14 cellular contexts compared by ENCODE assay signal in the genomic region with DNA sequence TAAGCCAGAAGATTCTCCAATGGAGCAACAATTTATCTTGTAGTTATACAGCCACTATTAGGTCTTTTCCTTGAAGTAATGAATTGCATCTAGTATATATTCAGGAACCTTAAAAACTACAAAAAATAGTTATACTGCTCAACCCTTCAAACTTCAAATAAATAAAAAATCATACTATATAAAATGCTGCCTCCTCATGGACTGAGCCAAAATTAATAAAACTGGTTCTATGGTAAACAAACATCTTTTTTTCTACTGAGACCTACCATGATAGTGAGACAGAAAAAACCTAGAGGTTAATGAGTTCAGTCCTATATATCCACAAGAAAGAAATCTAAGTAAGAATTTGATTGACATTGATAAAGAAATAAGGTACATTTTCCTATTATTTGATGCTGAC.
DNase-seq lines count a peak whose midpoint lies in the region; ATAC-seq, FAIRE-seq and TF ChIP-seq lines count a peak whose summit lies in the region.
"Had no signal": no experiment of that assay in that cellular context is flagged by ENCODE, and none has a peak within 500 bp of the region (broad histone marks: within the 10 kb centered on the region; RNA-seq: fewer than 3 reads in every experiment).

No MANE protein-coding gene starts in this region.

- no peaks in the 10 kb centered on the region for H3K79me2 ChIP-seq in keratinocyte (ENCODE audit: control insufficient read depth, insufficient read depth, low read length)
- no peaks in the 10 kb centered on the region for H3K79me2 ChIP-seq in mesendoderm (ENCODE audit: control insufficient read depth, insufficient read depth, low read length)

- peak; percentile 6 for DNase-seq in ACHN
- peak; percentile 11 for DNase-seq in LHCN-M2 (ENCODE audit: low read depth)
- no peak for DNase-seq in keratinocyte (ENCODE audit: low read depth, low spot score)
- DNase-seq in stimulated activated CD4-positive, alpha-beta T cell treated with anti-CD3 and anti-CD28 coated beads, Interleukin-2, amount 100 ng/mL, for 24 hours, result no peak
- DNase-seq in mesendoderm, result no peak
- no peak for DNase-seq in D721Med (ENCODE audit: insufficient read length, low spot score)
- DNase-seq in RPMI8226, result no peak
- DNase-seq: BE2C, DMS153, NCI-H1930, NCI-H510A had no signal

- peak overlapping the region; percentile 79 for H3K27ac ChIP-seq in keratinocyte (ENCODE audit: control insufficient read depth, insufficient read depth, low read length)
- H3K27ac ChIP-seq in mesendoderm (ENCODE audit: low read depth, low read length), result no peak overlapping the region
- H3K27ac ChIP-seq: HL-60 had no signal

- no peak overlapping the region for H2BK15ac ChIP-seq in mesendoderm (replicated peaks; ENCODE audit: low read depth)

- no peaks in the 10 kb centered on the region for H3K27me3 ChIP-seq in keratinocyte (ENCODE audit: control insufficient read depth, extremely low read depth, insufficient read depth, low read length)
- no peaks in the 10 kb centered on the region for H3K27me3 ChIP-seq in mesendoderm (ENCODE audit: insufficient read depth, low read length, poor library complexity)
- H3K27me3 ChIP-seq: BE2C had no signal

- H4K8ac ChIP-seq in mesendoderm (ENCODE audit: low read depth, low read length), result no peak overlapping the region

- no peaks in the 10 kb centered on the region for H3K79me1 ChIP-seq in mesendoderm (ENCODE audit: low read length)

- TF ChIP-seq CTCF in keratinocyte (optimal IDR thresholded peaks at IDR 0.05 in 1 of 3, IDR thresholded peaks at IDR 0.05 in 1 of 3, conservative IDR thresholded peaks at IDR 0.05 in 1 of 3; ENCODE audit: extremely low read depth in 1 of 3, insufficient read depth in 2 of 3, low read length in 3 of 3), result no peak
- TF ChIP-seq CTCF in D721Med (IDR thresholded peaks at IDR 0.05; ENCODE audit: insufficient read depth, missing control alignments), result no peak

- no peaks in the 10 kb centered on the region for H3K36me3 ChIP-seq in keratinocyte (ENCODE audit: control insufficient read depth in 2 of 2, extremely low read depth in 1 of 2, insufficient read depth in 2 of 2, low read length in 2 of 2)
- H3K36me3 ChIP-seq in mesendoderm (ENCODE audit: control insufficient read depth, insufficient read depth, low read length), result no peaks in the 10 kb centered on the region
- H3K36me3 ChIP-seq: BE2C had no signal

- H3K9me3 ChIP-seq in keratinocyte (ENCODE audit: control insufficient read depth, low read depth, low read length), result no peaks in the 10 kb centered on the region
- H3K9me3 ChIP-seq: BE2C had no signal

- no peaks in the 10 kb centered on the region for H4K20me1 ChIP-seq in keratinocyte (ENCODE audit: control insufficient read depth, extremely low read depth, insufficient read depth, low read length)

- FAIRE-seq in keratinocyte (lab: Jason Lieb, UNC), result no peak
- FAIRE-seq in D721Med (lab: Jason Lieb, UNC), result no peak
- FAIRE-seq: K562 had no signal

- H3K4ac ChIP-seq in mesendoderm (ENCODE audit: low read depth, low read length), result no peak overlapping the region

- no peaks in the 10 kb centered on the region for H3K9me1 ChIP-seq in keratinocyte (ENCODE audit: control insufficient read depth, extremely low read depth, insufficient read depth, low read length)

- peak; percentile 17 for ATAC-seq in SK-N-SH treated with all-trans-retinoic acid at 6 μM for 48 hours
- ATAC-seq: K562 had no signal

- no peak overlapping the region for H3K9ac ChIP-seq in keratinocyte (ENCODE audit: control insufficient read depth, extremely low read depth, insufficient read depth, low read length)
- H3K9ac ChIP-seq in mesendoderm (ENCODE audit: low read length), result no peak overlapping the region

- in situ Hi-C loops in ACHN (cut with HindIII; ENCODE audit: low pct_ligation_motif_present, low pct_unique_long_range_greater_than_20kb, low sequenced_read_pairs), result no loop called here

- no peak overlapping the region for H2AFZ ChIP-seq in keratinocyte (ENCODE audit: control insufficient read depth, low read length)

- H3K4me1 ChIP-seq in keratinocyte (ENCODE audit: control insufficient read depth, extremely low read depth, insufficient read depth, low read length), result peaks cover 21% of the 10 kb centered on the region
- H3K4me1 ChIP-seq in mesendoderm (ENCODE audit: control insufficient read depth, low read depth, low read length), result no peaks in the 10 kb centered on the region
- H3K4me1 ChIP-seq: BE2C had no signal

- H2AK5ac ChIP-seq in mesendoderm (ENCODE audit: low read length), result no peak overlapping the region

- dilution Hi-C loops in keratinocyte (cut with MboI; ENCODE audit: extremely low pct_ligation_motif_present, low sequenced_read_pairs), result no loop called here

- H3K56ac ChIP-seq in mesendoderm (ENCODE audit: low read length), result no peak overlapping the region

- H2BK120ac ChIP-seq in mesendoderm (ENCODE audit: low read depth, low read length), result no peak overlapping the region

- no peak overlapping the region for H3K23ac ChIP-seq in mesendoderm (ENCODE audit: low read length)

- no peak overlapping the region for H4K5ac ChIP-seq in mesendoderm (ENCODE audit: low read length)

- peak overlapping the region in 1 of 3 experiments; percentile 47 for H3K4me3 ChIP-seq in keratinocyte (ENCODE audit: control insufficient read depth in 2 of 3, extremely low read depth in 1 of 3, insufficient read depth in 2 of 3, low read depth in 1 of 3, low read length in 3 of 3)
- no peak overlapping the region for H3K4me3 ChIP-seq in mesendoderm (ENCODE audit: low read length)
- H3K4me3 ChIP-seq: K562 had no signal

- no peak overlapping the region for H3K18ac ChIP-seq in mesendoderm (ENCODE audit: low read length)

- H3K4me2 ChIP-seq in keratinocyte (ENCODE audit: control insufficient read depth, extremely low read depth, insufficient read depth, low read depth, low read length) (peak overlapping the region; percentile 81), mesendoderm (ENCODE audit: low read length) (no peak overlapping the region)

- no peak overlapping the region for H2BK5ac ChIP-seq in mesendoderm (ENCODE audit: low read length)

TF ChIP-seq in SK-N-SH treated with all-trans-retinoic acid at 6 μM for 48 hours, 23 proteins besides CTCF, POLR2A, EP300 and RAD21:
- TF ChIP-seq TOX (CRISPR knock-in tag; IDR thresholded peaks at IDR 0.05; ENCODE audit: borderline replicate concordance) (0 out of 2 replicates have a peak, but pooled peaks have one; percentile 31), ARNTL (CRISPR knock-in tag; IDR thresholded peaks at IDR 0.05; ENCODE audit: borderline replicate concordance, low read depth) (no peak), CSDC2 (CRISPR knock-in tag; IDR thresholded peaks at IDR 0.05) (no peak), TCF4 (CRISPR knock-in tag; IDR thresholded peaks at IDR 0.05; ENCODE audit: borderline replicate concordance) (no peak), ZFP30 (CRISPR knock-in tag; IDR thresholded peaks at IDR 0.05) (no peak)

Comparison
In these comparisons a context has a peak if more than half of its experiments do, and no peak if none do; other contexts are left out.
1. DNase-seq: peak in ACHN (single experiment) and LHCN-M2 (single experiment); none in keratinocyte (single experiment), stimulated activated CD4-positive, alpha-beta T cell treated with anti-CD3 and anti-CD28 coated beads, Interleukin-2, amount 100 ng/mL, for 24 hours (0 of 2), mesendoderm (single experiment), D721Med (single experiment) and RPMI8226 (single experiment).